Comparison of ENCODE assay signal across 35 cellular contexts in the genomic region with DNA sequence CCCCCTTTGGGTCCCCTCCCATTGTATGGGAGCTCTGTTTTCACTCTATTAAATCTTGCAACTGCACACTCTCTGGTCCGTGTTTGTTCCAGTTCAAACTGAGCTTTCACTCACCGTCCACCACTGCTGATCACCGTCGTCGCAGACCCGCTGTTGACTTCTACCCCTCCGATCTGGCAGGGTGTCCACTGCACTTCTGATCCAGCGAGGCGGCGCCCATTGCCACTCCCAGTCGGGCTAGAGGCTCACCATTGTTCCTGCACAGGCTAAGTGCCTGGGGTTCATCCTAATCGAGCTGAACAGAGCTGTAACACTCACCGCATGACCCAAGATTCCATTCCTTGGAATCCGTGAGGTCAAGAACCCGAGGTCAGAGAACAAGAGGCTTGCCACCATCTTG. TPM values are rescaled to one million over a fixed set of nuclear protein-coding genes. Genes with fewer than 3 reads are reported as not detected.
"Had no signal": no experiment of that assay in that cellular context is flagged by ENCODE, and none has a peak within 500 bp of the region (broad histone marks: within the 10 kb centered on the region; RNA-seq: fewer than 3 reads in every experiment).

No MANE protein-coding gene starts in this region.

- H3K27ac ChIP-seq: adrenal gland, ascending aorta, body of pancreas, brain microvascular endothelial cell, breast epithelium, cardiac muscle cell had no signal

- H3K36me3 ChIP-seq: breast epithelium, cardiac muscle cell had no signal

- H3K9me3 Mint-ChIP-seq: activated naive CD4-positive, alpha-beta T cell treated with anti-CD3 and anti-CD28 coated beads for 36 hours; activated naive CD4-positive, alpha-beta T cell treated with anti-CD3 and anti-CD28 coated beads, Interleukin-2, amount 10 ng/mL, durations not matched to agents 7 days and 5 days; activated naive CD4-positive, alpha-beta T cell treated with anti-CD3 and anti-CD28 coated beads, Interleukin-2, amount 50 U/mL, for 24 hours; activated naive CD8-positive, alpha-beta T cell treated with anti-CD3 and anti-CD28 coated beads for 36 hours; activated naive CD8-positive, alpha-beta T cell treated with anti-CD3 and anti-CD28 coated beads, Interleukin-2, amount 10 ng/mL, durations not matched to agents 7 days and 5 days; activated naive CD8-positive, alpha-beta T cell treated with anti-CD3 and anti-CD28 coated beads, Interleukin-2, amount 50 U/mL, for 24 hours; activated T-cell treated with anti-CD3 and anti-CD28 coated beads, Interleukin-2, amount 50 U/mL, for 4 hours; activated T-cell treated with anti-CD3 and anti-CD28 coated beads, Interleukin-2, amount 50 U/mL, for 72 hours; activated T-helper 17 cell treated with anti-CD3 and anti-CD28 coated beads, Interleukin-2, amount 50 U/mL, for 72 hours; activated T-helper 2 cell treated with anti-CD3 and anti-CD28 coated beads, Interferon-gamma antibody, Interleukin-2, Interleukin-4, amounts not matched to agents 10 μg/mL and 5 μg/mL and 100 μg/mL, durations not matched to agents 14 hours and 24 hours and 36 hours; central memory CD8-positive, alpha-beta T cell had no signal

- H3K27me3 Mint-ChIP-seq: activated naive CD4-positive, alpha-beta T cell treated with anti-CD3 and anti-CD28 coated beads, Interleukin-2, amount 10 ng/mL, durations not matched to agents 7 days and 5 days; activated naive CD4-positive, alpha-beta T cell treated with anti-CD3 and anti-CD28 coated beads, Interleukin-2, amount 50 U/mL, for 24 hours; activated naive CD8-positive, alpha-beta T cell; activated naive CD8-positive, alpha-beta T cell treated with anti-CD3 and anti-CD28 coated beads for 36 hours; activated naive CD8-positive, alpha-beta T cell treated with anti-CD3 and anti-CD28 coated beads, Interleukin-2, amount 10 ng/mL, durations not matched to agents 7 days and 5 days; activated naive CD8-positive, alpha-beta T cell treated with anti-CD3 and anti-CD28 coated beads, Interleukin-2, amount 50 U/mL, for 24 hours; activated T-helper 17 cell treated with anti-CD3 and anti-CD28 coated beads, Interleukin-2, amount 50 U/mL, for 72 hours; brain; central memory CD8-positive, alpha-beta T cell had no signal

- H3K27me3 ChIP-seq: adrenal gland, ascending aorta, body of pancreas, brain microvascular endothelial cell, breast epithelium, cardiac muscle cell had no signal

- H3K4me1 ChIP-seq: body of pancreas, breast epithelium had no signal

- H3K4me3 Mint-ChIP-seq: activated naive CD4-positive, alpha-beta T cell treated with anti-CD3 and anti-CD28 coated beads for 36 hours; activated naive CD4-positive, alpha-beta T cell treated with anti-CD3 and anti-CD28 coated beads, Interleukin-2, amount 10 ng/mL, durations not matched to agents 7 days and 5 days; activated naive CD4-positive, alpha-beta T cell treated with anti-CD3 and anti-CD28 coated beads, Interleukin-2, amount 50 U/mL, for 24 hours; activated naive CD8-positive, alpha-beta T cell; activated naive CD8-positive, alpha-beta T cell treated with anti-CD3 and anti-CD28 coated beads for 36 hours; activated naive CD8-positive, alpha-beta T cell treated with anti-CD3 and anti-CD28 coated beads, Interleukin-2, amount 10 ng/mL, durations not matched to agents 7 days and 5 days; activated naive CD8-positive, alpha-beta T cell treated with anti-CD3 and anti-CD28 coated beads, Interleukin-2, amount 50 U/mL, for 24 hours; activated T-cell treated with anti-CD3 and anti-CD28 coated beads, Interleukin-2, amount 50 U/mL, for 4 hours; activated T-cell treated with anti-CD3 and anti-CD28 coated beads, Interleukin-2, amount 50 U/mL, for 72 hours; activated T-helper 17 cell treated with anti-CD3 and anti-CD28 coated beads, Interleukin-2, amount 50 U/mL, for 72 hours; brain; central memory CD8-positive, alpha-beta T cell had no signal

- H3K27ac Mint-ChIP-seq: activated naive CD4-positive, alpha-beta T cell treated with anti-CD3 and anti-CD28 coated beads for 36 hours; activated naive CD4-positive, alpha-beta T cell treated with anti-CD3 and anti-CD28 coated beads, Interleukin-2, amount 10 ng/mL, durations not matched to agents 7 days and 5 days; activated naive CD4-positive, alpha-beta T cell treated with anti-CD3 and anti-CD28 coated beads, Interleukin-2, amount 50 U/mL, for 24 hours; activated naive CD4-positive, alpha-beta T cell treated with anti-CD3 and anti-CD28 coated beads, Interleukin-2, amount 50 U/mL, for 72 hours; activated naive CD8-positive, alpha-beta T cell; activated naive CD8-positive, alpha-beta T cell treated with anti-CD3 and anti-CD28 coated beads, Interleukin-2, amount 10 ng/mL, durations not matched to agents 7 days and 5 days; activated naive CD8-positive, alpha-beta T cell treated with anti-CD3 and anti-CD28 coated beads, Interleukin-2, amount 50 U/mL, for 24 hours; activated T-cell treated with anti-CD3 and anti-CD28 coated beads, Interleukin-2, amount 50 U/mL, for 72 hours; activated T-helper 17 cell treated with anti-CD3 and anti-CD28 coated beads, Interleukin-2, amount 50 U/mL, for 72 hours; activated T-helper 2 cell treated with anti-CD3 and anti-CD28 coated beads, Interferon-gamma antibody, Interleukin-2, Interleukin-4, amounts not matched to agents 10 μg/mL and 5 μg/mL and 100 μg/mL, durations not matched to agents 14 hours and 24 hours and 36 hours; brain had no signal

- H3K4me3 ChIP-seq: adrenal gland, ascending aorta, body of pancreas, breast epithelium, cardiac muscle cell had no signal

- H3K9me3 ChIP-seq: adrenal gland, ascending aorta, body of pancreas, breast epithelium had no signal

- DNase-seq: activated effector memory CD4-positive, alpha-beta T cell treated with anti-CD3 and anti-CD28 coated beads, Interleukin-2, amount 50 U/mL, for 16 hours; activated effector memory CD4-positive, alpha-beta T cell treated with Interleukin-2 at 50 U/mL for 16 hours; activated gamma-delta T cell; activated gamma-delta T cell treated with Interleukin-2 at 50 U/mL for 16 hours; activated naive CD4-positive, alpha-beta T cell; activated naive CD4-positive, alpha-beta T cell treated with anti-CD3 and anti-CD28 coated beads for 36 hours; activated naive CD4-positive, alpha-beta T cell treated with anti-CD3 and anti-CD28 coated beads, Interleukin-2, amount 10 ng/mL, durations not matched to agents 7 days and 5 days; activated naive CD4-positive, alpha-beta T cell treated with anti-CD3 and anti-CD28 coated beads, Interleukin-2, amount 50 U/mL, for 16 hours; activated naive CD4-positive, alpha-beta T cell treated with Interleukin-2 at 50 U/mL for 16 hours; activated naive CD8-positive, alpha-beta T cell treated with anti-CD3 and anti-CD28 coated beads for 36 hours; activated naive CD8-positive, alpha-beta T cell treated with anti-CD3 and anti-CD28 coated beads, Interleukin-2, amount 10 ng/mL, durations not matched to agents 7 days and 5 days; activated naive CD8-positive, alpha-beta T cell treated with anti-CD3 and anti-CD28 coated beads, Interleukin-2, amount 50 U/mL, for 24 hours; activated T-cell treated with anti-CD3 and anti-CD28 coated beads for 4 hours; activated T-cell treated with anti-CD3 and anti-CD28 coated beads, Interleukin-2, amount 50 U/mL, for 4 hours; activated T-cell treated with anti-CD3 and anti-CD28 coated beads, Interleukin-2, amount 50 U/mL, for 48 hours; activated T-cell treated with anti-CD3 and anti-CD28 coated beads, Interleukin-2, amount 50 U/mL, for 72 hours; adrenal gland; amniotic stem cell; amygdala; anterior cingulate cortex; body of pancreas; brain microvascular endothelial cell; caudate nucleus; central memory CD4-positive, alpha-beta T cell; cerebellar nuclear complex had no signal

RNA-seq across cellular contexts. Expression of a gene that starts 11.0 kb away (rescaled TPM):
- total RNA-seq: ascending aorta had no signal
